17 cellular contexts compared by ENCODE assay signal in the genomic region with DNA sequence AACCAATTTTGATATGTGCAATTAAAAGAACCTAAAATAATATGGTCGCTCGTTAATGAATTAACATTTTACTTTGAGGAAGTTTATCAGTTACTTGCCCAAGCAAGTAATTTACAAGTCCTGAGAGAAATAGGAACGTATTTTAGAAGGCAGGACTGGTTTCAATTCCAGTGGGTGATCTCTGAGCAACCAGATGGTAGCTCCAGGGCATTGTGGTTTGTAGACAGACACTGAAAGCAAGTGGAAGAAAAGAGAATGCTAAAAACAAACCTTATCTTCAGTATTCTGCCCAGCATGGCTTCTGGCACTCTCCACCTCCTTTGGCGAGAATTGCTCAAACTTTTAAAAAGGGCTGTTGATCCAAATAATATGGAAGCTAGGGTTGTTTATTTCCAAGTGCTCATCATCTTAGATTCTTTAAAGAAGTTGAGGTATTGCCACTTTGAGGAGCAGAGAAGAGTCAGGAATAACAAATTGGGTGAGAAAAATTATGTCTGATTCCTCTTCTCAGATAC. TPM values are rescaled to one million over a fixed set of nuclear protein-coding genes. Genes with fewer than 3 reads are reported as not detected.
A peak's percentile ranks its signal among the peaks of the same experiment; 100 is the strongest.
DNase-seq lines count a peak whose midpoint lies in the region; ATAC-seq and TF ChIP-seq lines count a peak whose summit lies in the region.
"Had no signal": no experiment of that assay in that cellular context is flagged by ENCODE, and none has a peak within 500 bp of the region (broad histone marks: within the 10 kb centered on the region; RNA-seq: fewer than 3 reads in every experiment).

No MANE protein-coding gene starts in this region.

- H3K36me3 ChIP-seq in GM23248 (ENCODE audit: low read depth) (no peaks in the 10 kb centered on the region), lower lobe of right lung (no peaks in the 10 kb centered on the region)
- H3K36me3 ChIP-seq: left ventricle myocardium inferior, right lobe of liver had no signal

- H2AFZ ChIP-seq in GM23248 = no peak overlapping the region

- TF ChIP-seq CTCF in fibroblast of villous mesenchyme (IDR thresholded peaks at IDR 0.05; ENCODE audit: insufficient read depth, low read depth, low read length) (no peak), lower lobe of right lung (IDR thresholded peaks at IDR 0.05) (no peak)

- no peak overlapping the region for H3K9ac ChIP-seq in GM23248

- H3K27me3 ChIP-seq in GM23248 (replicated peaks; ENCODE audit: insufficient read depth) = peaks cover 15% of the 10 kb centered on the region
- no peaks in the 10 kb centered on the region for H3K27me3 ChIP-seq in lower lobe of right lung (ENCODE audit: low read depth)
- H3K27me3 ChIP-seq: right lobe of liver had no signal

- no peaks in the 10 kb centered on the region for H3F3A ChIP-seq in GM23248 (ENCODE audit: insufficient read depth)

- no peaks in the 10 kb centered on the region for H4K20me1 ChIP-seq in GM23248 (ENCODE audit: insufficient read depth)

- intact Hi-C loops in lower lobe of right lung (cut with DNase I) = no loop called here

- no peaks in the 10 kb centered on the region for H3K79me2 ChIP-seq in GM23248 (ENCODE audit: insufficient read depth)

- in situ Hi-C loops in GM23248 (cut with MboI) = no loop called here

- no peaks in the 10 kb centered on the region for H3K4me1 ChIP-seq in GM23248 (ENCODE audit: insufficient read depth)
- H3K4me1 ChIP-seq in lower lobe of right lung = no peaks in the 10 kb centered on the region
- H3K4me1 ChIP-seq: left ventricle myocardium inferior, right lobe of liver had no signal

- ATAC-seq in lower lobe of right lung (no peak), GM21526 (IDR thresholded peaks at IDR 0.05; ENCODE audit: low FRiP score, unreplicated experiment) (no peak)
- ATAC-seq: right lobe of liver; stimulated activated effector memory CD8-positive, alpha-beta T cell treated with anti-CD3 and anti-CD28 coated beads, Interleukin-12 subunit alpha, Interleukin-12 subunit beta, amount 100 ng/mL, for 72 hours had no signal

- DNase-seq in AML-193 (lab: John Stamatoyannopoulos, UW) (peak; percentile 27 to 34), GM23248 (peak; percentile 33), RPMI7951 (ENCODE audit: low read depth) (peak; percentile 90), fibroblast of villous mesenchyme (ENCODE audit: low read depth) (peak; percentile 18), lower lobe of right lung (no peak), NCI-H2081 treated with DMSO at 0.1 percent for 48 hours (lab: John Stamatoyannopoulos, UW) (no peak)
- no peak for DNase-seq in activated effector memory CD4-positive, alpha-beta T cell treated with Interleukin-2 at 50 U/mL for 16 hours
- DNase-seq: activated naive CD4-positive, alpha-beta T cell treated with anti-CD3 and anti-CD28 coated beads, Interleukin-2, amount 10 ng/mL, durations not matched to agents 7 days and 5 days; CD4-positive, alpha-beta memory T cell; left ventricle myocardium inferior; NCI-H526 treated with DMSO at 0.1 percent for 48 hours; right lobe of liver; Right ventricle myocardium superior; stimulated activated CD4-positive, alpha-beta T cell treated with anti-CD3 and anti-CD28 coated beads, Interleukin-4, amount 100 ng/mL, for 24 hours had no signal

- no peaks in the 10 kb centered on the region for H3K9me2 ChIP-seq in GM23248 (ENCODE audit: insufficient read depth)

- H3K27ac ChIP-seq in GM23248 = no peak overlapping the region
- H3K27ac ChIP-seq in lower lobe of right lung = no peak overlapping the region
- H3K27ac ChIP-seq: left ventricle myocardium inferior, right lobe of liver had no signal

- H3K4me3 ChIP-seq in GM23248 = no peak overlapping the region
- no peak overlapping the region for H3K4me3 ChIP-seq in fibroblast of villous mesenchyme (ENCODE audit: low read depth, low read length)
- H3K4me3 ChIP-seq in lower lobe of right lung = no peak overlapping the region
- H3K4me3 ChIP-seq: left ventricle myocardium inferior, right lobe of liver had no signal

- H3K9me3 ChIP-seq in GM23248 (ENCODE audit: low read depth) = peaks cover 2% of the 10 kb centered on the region
- H3K9me3 ChIP-seq in lower lobe of right lung = no peaks in the 10 kb centered on the region
- H3K9me3 ChIP-seq: right lobe of liver had no signal

- no peak overlapping the region for H3K4me2 ChIP-seq in GM23248 (ENCODE audit: unreplicated experiment)

- 65 to 66% methylated on average over 4 of the region's 4 CpGs for WGBS in GM23248 (ENCODE audit: low coverage in 1 of 2, low lambda C conversion rate in 2 of 2, missing lambda C conversion rate in 2 of 2), 2 experiments

RNA-seq across cellular contexts. Expression of a gene that starts 31.8 kb away (rescaled TPM):
- total RNA-seq in GM23248 (2014; rRNA removed; shearing (Covaris generic)) = 0.38 and 1.8 TPM in 2 replicates
- polyA plus RNA-seq in GM23248 (2016; fragmentation: Nextera tagmentation; extraction: Ambion mirVana) = 0.32 and 1.1 TPM in 2 replicates
- 136 and 159 TPM in 2 replicates for total RNA-seq in RPMI7951 (2014; rRNA removed; shearing (Covaris generic))
- total RNA-seq in fibroblast of villous mesenchyme (15.8 and 64.8 TPM in 2 replicates), lower lobe of right lung (32.1 TPM)
- polyA plus RNA-seq: neural cell had no signal

RNA-seq across cellular contexts. Expression of a gene that starts 36.8 kb away (rescaled TPM):
- total RNA-seq in GM23248 (2014; rRNA removed; shearing (Covaris generic)) = 16.8 and 21.0 TPM in 2 replicates
- 8.7 and 9.0 TPM in 2 replicates for polyA plus RNA-seq in GM23248 (2016; fragmentation: Nextera tagmentation; extraction: Ambion mirVana)
- total RNA-seq in RPMI7951 (2014; rRNA removed; shearing (Covaris generic)) = 29.9 and 32.7 TPM in 2 replicates
- total RNA-seq in fibroblast of villous mesenchyme (33.2 and 40.2 TPM in 2 replicates), lower lobe of right lung (72.0 TPM)

Comparison
In these comparisons a context has a peak if more than half of its experiments do, and no peak if none do; other contexts are left out.
1. DNase-seq: peak in AML-193 (2 of 2), GM23248 (single experiment), RPMI7951 (single experiment) and fibroblast of villous mesenchyme (single experiment); none in lower lobe of right lung (single experiment), activated effector memory CD4-positive, alpha-beta T cell treated with Interleukin-2 at 50 U/mL for 16 hours (single experiment) and NCI-H2081 treated with DMSO at 0.1 percent for 48 hours (single experiment).